Comparison of ENCODE assay signal across 8 cellular contexts in genomic region chr9:122099271-122099869, GRCh38. TPM values are rescaled to one million over a fixed set of nuclear protein-coding genes. Genes with fewer than 3 reads are reported as not detected.
A peak's percentile ranks its signal among the peaks of the same experiment; 100 is the strongest.
DNase-seq lines count a peak whose midpoint lies in the region; ATAC-seq and TF ChIP-seq lines count a peak whose summit lies in the region.

No MANE protein-coding gene starts in this region.

- H3K9me3 ChIP-seq in right atrium auricular region = peaks cover 0 to 5% of the 10 kb centered on the region in 2 donors
- no peaks in the 10 kb centered on the region for H3K9me3 ChIP-seq in sigmoid colon

- no peak for TF ChIP-seq EP300 in sigmoid colon (IDR thresholded peaks at IDR 0.05)

- peak; percentile 62 to 93 for TF ChIP-seq CTCF in right atrium auricular region (IDR thresholded peaks at IDR 0.05)
- peak; percentile 47 to 88 (median 78) for TF ChIP-seq CTCF in sigmoid colon (IDR thresholded peaks at IDR 0.05)

- H3K4me3 ChIP-seq in right atrium auricular region = no peak overlapping the region
- H3K4me3 ChIP-seq in sigmoid colon = no peak overlapping the region

- H3K27me3 ChIP-seq in right atrium auricular region (no peaks in the 10 kb centered on the region), sigmoid colon (no peaks in the 10 kb centered on the region)

- WGBS in sigmoid colon, 2 donors = 33 to 41% methylated on average over 16 of the region's 16 CpGs

- no peaks in the 10 kb centered on the region for H3K36me3 ChIP-seq in right atrium auricular region
- no peaks in the 10 kb centered on the region for H3K36me3 ChIP-seq in sigmoid colon

- ATAC-seq in GM18511 (IDR thresholded peaks at IDR 0.05; ENCODE audit: unreplicated experiment) = no peak

- TF ChIP-seq POLR2A in sigmoid colon (IDR thresholded peaks at IDR 0.05) = no peak

- H3K27ac ChIP-seq in right atrium auricular region (no peak overlapping the region), sigmoid colon (no peak overlapping the region)

- H3K4me1 ChIP-seq in right atrium auricular region = no peaks in the 10 kb centered on the region
- H3K4me1 ChIP-seq in sigmoid colon = peaks cover 0 to 4% (median 4%) of the 10 kb centered on the region in 4 donors

- peak; percentile 79 for DNase-seq in COR-L47 (lab: John Stamatoyannopoulos, UW)
- DNase-seq in H4 (ENCODE audit: low spot score) = peak; percentile 53
- peak; percentile 47 to 89 (median 77) for DNase-seq in NCI-H1417 (lab: John Stamatoyannopoulos, UW)
- DNase-seq in T-helper 22 cell (ENCODE audit: low read depth) = peak; percentile 49
- peak; percentile 49 for DNase-seq in amniotic stem cell (lab: John Stamatoyannopoulos, UW)
- peak; percentile 87 for DNase-seq in right atrium auricular region (ENCODE audit: low spot score)
- DNase-seq in sigmoid colon = peak; percentile 92

- intact Hi-C loops in sigmoid colon (cut with DNase I) = loop anchor here (1.0 to 5.0 kb wide), 3 partner anchors 24 to 251 kb away; no protein-coding TSS in a partner anchor

RNA-seq across cellular contexts. Expression of gene TTLL11, which starts 6.3 kb away (rescaled TPM):
- 1.2 and 2.0 TPM in 2 replicates for total RNA-seq in H4 (2014; rRNA removed; shearing (Covaris generic))
- total RNA-seq in right atrium auricular region (1 to 10 TPM; 5.9 to 7.8 TPM), sigmoid colon (10 to 100 TPM; 27.6 to 40.7 (median 30.8) TPM)
- 1 to 10 TPM; 4.2 to 7.6 (median 5.6) TPM for polyA plus RNA-seq in sigmoid colon
